In genomic region chr5:32933692-32934091, GRCh38 we compare ENCODE assay signal across 27 cellular contexts.
"Had no signal": no experiment of that assay in that cellular context is flagged by ENCODE, and none has a peak within 500 bp of the region (broad histone marks: within the 10 kb centered on the region; RNA-seq: fewer than 3 reads in every experiment).

No MANE protein-coding gene starts in this region.

- H3K9me3 Mint-ChIP-seq: dendritic cell treated with granulocyte-macrophage colony-stimulating factor and Interleukin-4, amounts not matched to agents 40 ng/mL and 50 ng/mL, for 4 days; natural killer cell treated with Interleukin-12 subunit alpha and Interleukin-12 subunit beta and Interleukin-15 and Interleukin-18, amount 100 ng/mL, for 72 hours; stimulated activated memory B cell treated with anti-CD40 and anti-IgM and Interleukin-4, amounts not matched to agents 10 μg/mL and 1 μg/mL and 100 μg/mL, for 72 hours had no signal

- ATAC-seq: foreskin keratinocyte; gastroesophageal sphincter; heart left ventricle; left cardiac atrium; left lung; mucosa of descending colon; natural killer cell treated with Interleukin-12 subunit alpha and Interleukin-12 subunit beta and Interleukin-15 and Interleukin-18, amount 100 ng/mL, for 72 hours; right cardiac atrium; stimulated activated memory B cell treated with anti-CD40 and anti-IgM and Interleukin-4, amounts not matched to agents 10 μg/mL and 1 μg/mL and 100 μg/mL, for 72 hours; stimulated activated naive CD8-positive, alpha-beta T cell treated with anti-CD3 and anti-CD28 coated beads, Interleukin-15, Interleukin-2, amounts not matched to agents 100 U/mL and 50 U/mL, for 24 hours had no signal

- H3K27me3 Mint-ChIP-seq: dendritic cell treated with granulocyte-macrophage colony-stimulating factor and Interleukin-4, amounts not matched to agents 40 ng/mL and 50 ng/mL, for 4 days; naive B cell; stimulated activated memory B cell treated with anti-CD40 and anti-IgM and Interleukin-4, amounts not matched to agents 10 μg/mL and 1 μg/mL and 100 μg/mL, for 72 hours had no signal

- H3K36me3 ChIP-seq: colonic mucosa, esophagus muscularis mucosa, gastroesophageal sphincter, heart left ventricle, left lung, prostate gland, spleen, tibial artery, upper lobe of left lung had no signal

- H3K4me1 ChIP-seq: colonic mucosa, esophagus muscularis mucosa, gastroesophageal sphincter, left lung, prostate gland, spleen, testis, upper lobe of left lung had no signal

- H3K4me3 Mint-ChIP-seq: dendritic cell treated with granulocyte-macrophage colony-stimulating factor and Interleukin-4, amounts not matched to agents 40 ng/mL and 50 ng/mL, for 4 days; mesothelial cell of epicardium; naive B cell; natural killer cell treated with Interleukin-12 subunit alpha and Interleukin-12 subunit beta and Interleukin-15 and Interleukin-18, amount 100 ng/mL, for 72 hours; neural crest cell; stimulated activated memory B cell treated with anti-CD40 and anti-IgM and Interleukin-4, amounts not matched to agents 10 μg/mL and 1 μg/mL and 100 μg/mL, for 72 hours had no signal

- H3K9me3 ChIP-seq: colonic mucosa, esophagus muscularis mucosa, gastroesophageal sphincter, heart left ventricle, mucosa of descending colon, prostate gland, testis, tibial artery, upper lobe of left lung had no signal

- H3K27me3 ChIP-seq: colonic mucosa, esophagus muscularis mucosa, foreskin keratinocyte, gastroesophageal sphincter, heart left ventricle, hepatocyte, left lung, spleen, testis, tibial artery, upper lobe of left lung had no signal

- H3K79me2 ChIP-seq: hepatocyte had no signal

- H3K4me2 ChIP-seq: hepatocyte had no signal

- H3K36me3 Mint-ChIP-seq: mesothelial cell of epicardium; naive B cell; natural killer cell treated with Interleukin-12 subunit alpha and Interleukin-12 subunit beta and Interleukin-15 and Interleukin-18, amount 100 ng/mL, for 72 hours; stimulated activated memory B cell treated with anti-CD40 and anti-IgM and Interleukin-4, amounts not matched to agents 10 μg/mL and 1 μg/mL and 100 μg/mL, for 72 hours had no signal

- H2AFZ ChIP-seq: hepatocyte had no signal

- H3K27ac ChIP-seq: colonic mucosa, esophagus muscularis mucosa, foreskin keratinocyte, gastroesophageal sphincter, heart left ventricle, hepatocyte, left lung, prostate gland, skin epidermis, spleen, testis, tibial artery, upper lobe of left lung had no signal

- H3K4me1 Mint-ChIP-seq: mesothelial cell of epicardium; naive B cell; neural crest cell; stimulated activated memory B cell treated with anti-CD40 and anti-IgM and Interleukin-4, amounts not matched to agents 10 μg/mL and 1 μg/mL and 100 μg/mL, for 72 hours had no signal

- H3K27ac Mint-ChIP-seq: dendritic cell treated with granulocyte-macrophage colony-stimulating factor and Interleukin-4, amounts not matched to agents 40 ng/mL and 50 ng/mL, for 4 days; mesothelial cell of epicardium; naive B cell; natural killer cell treated with Interleukin-12 subunit alpha and Interleukin-12 subunit beta and Interleukin-15 and Interleukin-18, amount 100 ng/mL, for 72 hours; stimulated activated memory B cell treated with anti-CD40 and anti-IgM and Interleukin-4, amounts not matched to agents 10 μg/mL and 1 μg/mL and 100 μg/mL, for 72 hours had no signal

- H3K4me3 ChIP-seq: colonic mucosa, esophagus muscularis mucosa, gastroesophageal sphincter, heart left ventricle, hepatocyte, left lung, mucosa of descending colon, prostate gland, skin epidermis, spleen, tibial artery, upper lobe of left lung had no signal

- DNase-seq: colonic mucosa; effector memory CD4-positive, alpha-beta T cell; foreskin keratinocyte; heart left ventricle; left cardiac atrium; left lung; mesenchymal stem cell; mucosa of descending colon; naive B cell; right cardiac atrium; spleen; stimulated activated CD4-positive, alpha-beta T cell treated with anti-CD3 and anti-CD28 coated beads, Interleukin-4, amount 100 ng/mL, for 4 hours; stimulated activated naive CD8-positive, alpha-beta T cell treated with anti-CD3 and anti-CD28 coated beads, Interleukin-15, Interleukin-2, amounts not matched to agents 100 U/mL and 50 U/mL, for 24 hours; substantia nigra; testis; tibial artery had no signal
